Comparison of ENCODE assay signal across 1 cellular context in the genomic region with DNA sequence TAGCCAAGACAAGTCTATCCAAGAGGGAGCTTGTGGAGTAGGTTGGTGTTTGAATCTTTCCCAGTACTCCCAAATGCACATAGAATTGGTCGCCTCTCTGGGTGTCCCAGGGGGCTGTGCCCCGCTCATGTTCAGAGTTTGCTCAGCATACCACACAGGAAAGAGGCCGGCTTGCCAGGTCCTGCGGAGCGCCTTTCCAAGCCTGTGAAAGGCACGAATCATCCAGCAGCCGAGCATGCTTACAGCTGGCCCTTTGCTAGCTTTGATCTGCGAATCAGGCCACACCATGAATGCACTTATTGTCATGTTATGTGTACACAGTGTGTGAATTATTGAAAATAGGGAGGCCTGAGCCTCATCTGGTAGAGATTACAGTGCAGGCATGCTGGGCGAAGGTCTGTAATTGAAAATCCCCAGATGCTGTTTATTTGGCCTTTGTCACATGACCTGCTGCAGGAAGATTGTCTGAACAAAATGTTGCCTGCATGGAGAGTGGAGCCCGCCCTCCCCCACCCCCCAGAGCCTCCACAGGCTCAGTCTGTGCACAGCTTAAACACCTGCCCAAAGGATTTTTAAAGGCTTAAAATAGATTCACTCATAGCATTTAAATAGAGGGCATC.
A peak's percentile ranks its signal among the peaks of the same experiment; 100 is the strongest.
TF ChIP-seq lines count a peak whose summit lies in the region.

No MANE protein-coding gene starts in this region.

TF ChIP-seq in HepG2, 621 proteins besides CTCF, POLR2A, EP300 and RAD21 (continued from another document and continues in another):
- peak; percentile 65 for TF ChIP-seq KLF11 (CRISPR knock-in tag; IDR thresholded peaks at IDR 0.05)
- TF ChIP-seq ZSCAN29 (CRISPR knock-in tag; conservative IDR thresholded peaks at IDR 0.05) = no peak
- TF ChIP-seq KLF16 (CRISPR knock-in tag; IDR thresholded peaks at IDR 0.05) = peak in 1 of 2 experiments; percentile 90; a peak in 2 of 4 replicates
- TF ChIP-seq ZNF841 (CRISPR knock-in tag; IDR thresholded peaks at IDR 0.05; ENCODE audit: borderline replicate concordance) = 0 out of 2 replicates have a peak, but pooled peaks have one; percentile 27
- TF ChIP-seq ELF4 (CRISPR knock-in tag; IDR thresholded peaks at IDR 0.05; ENCODE audit: borderline replicate concordance) = no peak
- TF ChIP-seq ZC3H13 (CRISPR knock-in tag; IDR thresholded peaks at IDR 0.05) = no peak
- no peak for TF ChIP-seq ZNF572 (CRISPR knock-in tag; IDR thresholded peaks at IDR 0.05)
- TF ChIP-seq, protein P1, sequence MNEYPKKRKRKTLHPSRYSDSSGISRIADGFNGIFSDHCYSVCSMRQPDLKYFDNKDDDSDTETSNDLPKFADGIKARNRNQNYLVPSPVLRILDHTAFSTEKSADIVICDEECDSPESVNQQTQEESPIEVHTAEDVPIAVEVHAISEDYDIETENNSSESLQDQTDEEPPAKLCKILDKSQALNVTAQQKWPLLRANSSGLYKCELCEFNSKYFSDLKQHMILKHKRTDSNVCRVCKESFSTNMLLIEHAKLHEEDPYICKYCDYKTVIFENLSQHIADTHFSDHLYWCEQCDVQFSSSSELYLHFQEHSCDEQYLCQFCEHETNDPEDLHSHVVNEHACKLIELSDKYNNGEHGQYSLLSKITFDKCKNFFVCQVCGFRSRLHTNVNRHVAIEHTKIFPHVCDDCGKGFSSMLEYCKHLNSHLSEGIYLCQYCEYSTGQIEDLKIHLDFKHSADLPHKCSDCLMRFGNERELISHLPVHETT (CRISPR knock-in tag; conservative IDR thresholded peaks at IDR 0.05) = no peak
- TF ChIP-seq, protein P2, sequence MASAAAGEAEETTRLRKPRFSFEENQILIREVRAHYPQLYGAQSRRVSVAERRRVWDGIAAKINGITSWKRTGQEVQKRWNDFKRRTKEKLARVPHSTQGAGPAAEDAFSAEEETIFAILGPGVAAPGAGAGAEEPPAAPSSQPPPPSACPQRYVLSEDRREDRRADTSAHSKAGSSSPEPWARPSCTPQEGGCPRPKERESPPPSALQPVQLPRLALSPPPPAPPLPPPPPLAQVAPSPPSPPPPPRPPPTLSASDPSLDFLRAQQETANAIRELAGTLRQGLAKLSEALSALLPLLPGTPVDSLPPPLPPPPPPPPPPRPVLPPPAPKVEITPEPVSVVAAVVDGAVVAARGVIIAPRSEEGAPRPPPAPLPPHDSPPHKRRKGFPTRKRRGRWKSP (CRISPR knock-in tag; IDR thresholded peaks at IDR 0.05) = 0 out of 2 replicates have a peak, but pooled peaks have one; percentile 49
- TF ChIP-seq FOXO1 (CRISPR knock-in tag; IDR thresholded peaks at IDR 0.05) = peak; percentile 75; the same call in 1 of the 2 replicates
- no peak for TF ChIP-seq NFIB (CRISPR knock-in tag; IDR thresholded peaks at IDR 0.05; ENCODE audit: borderline replicate concordance)
- no peak for TF ChIP-seq HCFC1 (IDR thresholded peaks at IDR 0.05; ENCODE audit: low read depth, low read length)
- no peak for TF ChIP-seq ZBTB38 (CRISPR knock-in tag; IDR thresholded peaks at IDR 0.05)
- no peak for TF ChIP-seq RARG (CRISPR knock-in tag; IDR thresholded peaks at IDR 0.05; ENCODE audit: low read depth)
- TF ChIP-seq SOX13 (IDR thresholded peaks at IDR 0.05) = peak; percentile 67; the same call in 1 of the 2 replicates
- TF ChIP-seq SOX13 (CRISPR knock-in tag; conservative IDR thresholded peaks at IDR 0.05 in 1 of 2, IDR thresholded peaks at IDR 0.05 in 1 of 2) = peak in 1 of 2 experiments; percentile 97; a peak in 2 of 4 replicates
- peak; percentile 63; the same call in 1 of the 3 replicates for TF ChIP-seq MXI1 (IDR thresholded peaks at IDR 0.05; ENCODE audit: borderline replicate concordance, low read depth, low read length)
- TF ChIP-seq, protein P3, sequence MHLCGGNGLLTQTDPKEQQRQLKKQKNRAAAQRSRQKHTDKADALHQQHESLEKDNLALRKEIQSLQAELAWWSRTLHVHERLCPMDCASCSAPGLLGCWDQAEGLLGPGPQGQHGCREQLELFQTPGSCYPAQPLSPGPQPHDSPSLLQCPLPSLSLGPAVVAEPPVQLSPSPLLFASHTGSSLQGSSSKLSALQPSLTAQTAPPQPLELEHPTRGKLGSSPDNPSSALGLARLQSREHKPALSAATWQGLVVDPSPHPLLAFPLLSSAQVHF (CRISPR knock-in tag; IDR thresholded peaks at IDR 0.05) = no peak
- TF ChIP-seq, protein P4, sequence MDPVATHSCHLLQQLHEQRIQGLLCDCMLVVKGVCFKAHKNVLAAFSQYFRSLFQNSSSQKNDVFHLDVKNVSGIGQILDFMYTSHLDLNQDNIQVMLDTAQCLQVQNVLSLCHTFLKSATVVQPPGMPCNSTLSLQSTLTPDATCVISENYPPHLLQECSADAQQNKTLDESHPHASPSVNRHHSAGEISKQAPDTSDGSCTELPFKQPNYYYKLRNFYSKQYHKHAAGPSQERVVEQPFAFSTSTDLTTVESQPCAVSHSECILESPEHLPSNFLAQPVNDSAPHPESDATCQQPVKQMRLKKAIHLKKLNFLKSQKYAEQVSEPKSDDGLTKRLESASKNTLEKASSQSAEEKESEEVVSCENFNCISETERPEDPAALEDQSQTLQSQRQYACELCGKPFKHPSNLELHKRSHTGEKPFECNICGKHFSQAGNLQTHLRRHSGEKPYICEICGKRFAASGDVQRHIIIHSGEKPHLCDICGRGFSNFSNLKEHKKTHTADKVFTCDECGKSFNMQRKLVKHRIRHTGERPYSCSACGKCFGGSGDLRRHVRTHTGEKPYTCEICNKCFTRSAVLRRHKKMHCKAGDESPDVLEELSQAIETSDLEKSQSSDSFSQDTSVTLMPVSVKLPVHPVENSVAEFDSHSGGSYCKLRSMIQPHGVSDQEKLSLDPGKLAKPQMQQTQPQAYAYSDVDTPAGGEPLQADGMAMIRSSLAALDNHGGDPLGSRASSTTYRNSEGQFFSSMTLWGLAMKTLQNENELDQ (CRISPR knock-in tag; IDR thresholded peaks at IDR 0.05; ENCODE audit: borderline replicate concordance) = no peak
- TF ChIP-seq CBFB (CRISPR knock-in tag; IDR thresholded peaks at IDR 0.05) = no peak
- TF ChIP-seq, protein P5, sequence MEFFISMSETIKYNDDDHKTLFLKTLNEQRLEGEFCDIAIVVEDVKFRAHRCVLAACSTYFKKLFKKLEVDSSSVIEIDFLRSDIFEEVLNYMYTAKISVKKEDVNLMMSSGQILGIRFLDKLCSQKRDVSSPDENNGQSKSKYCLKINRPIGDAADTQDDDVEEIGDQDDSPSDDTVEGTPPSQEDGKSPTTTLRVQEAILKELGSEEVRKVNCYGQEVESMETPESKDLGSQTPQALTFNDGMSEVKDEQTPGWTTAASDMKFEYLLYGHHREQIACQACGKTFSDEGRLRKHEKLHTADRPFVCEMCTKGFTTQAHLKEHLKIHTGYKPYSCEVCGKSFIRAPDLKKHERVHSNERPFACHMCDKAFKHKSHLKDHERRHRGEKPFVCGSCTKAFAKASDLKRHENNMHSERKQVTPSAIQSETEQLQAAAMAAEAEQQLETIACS (CRISPR knock-in tag; IDR thresholded peaks at IDR 0.05) = no peak
- TF ChIP-seq MAFG (CRISPR knock-in tag; IDR thresholded peaks at IDR 0.05) = no peak
- TF ChIP-seq NFKB2 (CRISPR knock-in tag; IDR thresholded peaks at IDR 0.05; ENCODE audit: borderline replicate concordance) = peak; percentile 67; the same call in 1 of the 2 replicates
- TF ChIP-seq, protein P6, sequence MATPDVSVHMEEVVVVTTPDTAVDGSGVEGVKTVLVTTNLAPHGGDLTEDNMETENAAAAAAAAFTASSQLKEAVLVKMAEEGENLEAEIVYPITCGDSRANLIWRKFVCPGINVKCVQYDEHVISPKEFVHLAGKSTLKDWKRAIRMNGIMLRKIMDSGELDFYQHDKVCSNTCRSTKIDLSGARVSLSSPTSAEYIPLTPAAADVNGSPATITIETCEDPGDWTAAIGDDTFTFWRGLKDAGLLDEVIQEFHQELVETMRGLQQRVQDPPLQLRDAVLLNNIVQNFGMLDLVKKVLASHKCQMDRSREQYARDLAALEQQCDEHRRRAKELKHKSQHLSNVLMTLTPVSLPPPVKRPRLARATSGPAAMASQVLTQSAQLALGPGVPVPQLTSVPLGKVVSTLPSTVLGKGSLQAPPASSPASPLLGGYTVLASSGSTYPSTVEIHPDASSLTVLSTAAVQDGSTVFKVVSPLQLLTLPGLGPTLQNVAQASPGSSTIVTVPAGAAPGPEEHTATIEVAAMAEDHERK (CRISPR knock-in tag; IDR thresholded peaks at IDR 0.05; ENCODE audit: low read depth) = 0 out of 2 replicates have a peak, but pooled peaks have one; percentile 29
- peak; percentile 77; the same call in 1 of the 2 replicates for TF ChIP-seq ZNF766 (CRISPR knock-in tag; IDR thresholded peaks at IDR 0.05; ENCODE audit: borderline replicate concordance)
- TF ChIP-seq RORA (CRISPR knock-in tag; IDR thresholded peaks at IDR 0.05) = no peak
- TF ChIP-seq, protein P7, sequence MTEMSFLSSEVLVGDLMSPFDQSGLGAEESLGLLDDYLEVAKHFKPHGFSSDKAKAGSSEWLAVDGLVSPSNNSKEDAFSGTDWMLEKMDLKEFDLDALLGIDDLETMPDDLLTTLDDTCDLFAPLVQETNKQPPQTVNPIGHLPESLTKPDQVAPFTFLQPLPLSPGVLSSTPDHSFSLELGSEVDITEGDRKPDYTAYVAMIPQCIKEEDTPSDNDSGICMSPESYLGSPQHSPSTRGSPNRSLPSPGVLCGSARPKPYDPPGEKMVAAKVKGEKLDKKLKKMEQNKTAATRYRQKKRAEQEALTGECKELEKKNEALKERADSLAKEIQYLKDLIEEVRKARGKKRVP (CRISPR knock-in tag; IDR thresholded peaks at IDR 0.05) = peak in 1 of 2 experiments; percentile 40; a peak in 1 of 4 replicates
- no peak for TF ChIP-seq ZNF678 (CRISPR knock-in tag; IDR thresholded peaks at IDR 0.05)
- TF ChIP-seq ZNF589 (CRISPR knock-in tag; conservative IDR thresholded peaks at IDR 0.05) = 0 out of 2 replicates have a peak, but pooled peaks have one; percentile 60
- TF ChIP-seq ZNF329 (CRISPR knock-in tag; IDR thresholded peaks at IDR 0.05; ENCODE audit: low read depth) = no peak
- no peak for TF ChIP-seq NFYB (CRISPR knock-in tag; IDR thresholded peaks at IDR 0.05)
- TF ChIP-seq STAT5B (CRISPR knock-in tag; IDR thresholded peaks at IDR 0.05) = no peak
- TF ChIP-seq YY1 (IDR thresholded peaks at IDR 0.05; ENCODE audit: insufficient read depth, insufficient replicate concordance, low read depth, low read length) = no peak
- TF ChIP-seq, protein P8, sequence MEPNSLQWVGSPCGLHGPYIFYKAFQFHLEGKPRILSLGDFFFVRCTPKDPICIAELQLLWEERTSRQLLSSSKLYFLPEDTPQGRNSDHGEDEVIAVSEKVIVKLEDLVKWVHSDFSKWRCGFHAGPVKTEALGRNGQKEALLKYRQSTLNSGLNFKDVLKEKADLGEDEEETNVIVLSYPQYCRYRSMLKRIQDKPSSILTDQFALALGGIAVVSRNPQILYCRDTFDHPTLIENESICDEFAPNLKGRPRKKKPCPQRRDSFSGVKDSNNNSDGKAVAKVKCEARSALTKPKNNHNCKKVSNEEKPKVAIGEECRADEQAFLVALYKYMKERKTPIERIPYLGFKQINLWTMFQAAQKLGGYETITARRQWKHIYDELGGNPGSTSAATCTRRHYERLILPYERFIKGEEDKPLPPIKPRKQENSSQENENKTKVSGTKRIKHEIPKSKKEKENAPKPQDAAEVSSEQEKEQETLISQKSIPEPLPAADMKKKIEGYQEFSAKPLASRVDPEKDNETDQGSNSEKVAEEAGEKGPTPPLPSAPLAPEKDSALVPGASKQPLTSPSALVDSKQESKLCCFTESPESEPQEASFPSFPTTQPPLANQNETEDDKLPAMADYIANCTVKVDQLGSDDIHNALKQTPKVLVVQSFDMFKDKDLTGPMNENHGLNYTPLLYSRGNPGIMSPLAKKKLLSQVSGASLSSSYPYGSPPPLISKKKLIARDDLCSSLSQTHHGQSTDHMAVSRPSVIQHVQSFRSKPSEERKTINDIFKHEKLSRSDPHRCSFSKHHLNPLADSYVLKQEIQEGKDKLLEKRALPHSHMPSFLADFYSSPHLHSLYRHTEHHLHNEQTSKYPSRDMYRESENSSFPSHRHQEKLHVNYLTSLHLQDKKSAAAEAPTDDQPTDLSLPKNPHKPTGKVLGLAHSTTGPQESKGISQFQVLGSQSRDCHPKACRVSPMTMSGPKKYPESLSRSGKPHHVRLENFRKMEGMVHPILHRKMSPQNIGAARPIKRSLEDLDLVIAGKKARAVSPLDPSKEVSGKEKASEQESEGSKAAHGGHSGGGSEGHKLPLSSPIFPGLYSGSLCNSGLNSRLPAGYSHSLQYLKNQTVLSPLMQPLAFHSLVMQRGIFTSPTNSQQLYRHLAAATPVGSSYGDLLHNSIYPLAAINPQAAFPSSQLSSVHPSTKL (CRISPR knock-in tag; IDR thresholded peaks at IDR 0.05) = peak; percentile 96
- TF ChIP-seq ZNF747 (CRISPR knock-in tag; IDR thresholded peaks at IDR 0.05; ENCODE audit: borderline replicate concordance) = peak; percentile 66; the same call in 1 of the 2 replicates
- no peak for TF ChIP-seq DNMT1 (CRISPR knock-in tag; IDR thresholded peaks at IDR 0.05)
- TF ChIP-seq, protein P9, sequence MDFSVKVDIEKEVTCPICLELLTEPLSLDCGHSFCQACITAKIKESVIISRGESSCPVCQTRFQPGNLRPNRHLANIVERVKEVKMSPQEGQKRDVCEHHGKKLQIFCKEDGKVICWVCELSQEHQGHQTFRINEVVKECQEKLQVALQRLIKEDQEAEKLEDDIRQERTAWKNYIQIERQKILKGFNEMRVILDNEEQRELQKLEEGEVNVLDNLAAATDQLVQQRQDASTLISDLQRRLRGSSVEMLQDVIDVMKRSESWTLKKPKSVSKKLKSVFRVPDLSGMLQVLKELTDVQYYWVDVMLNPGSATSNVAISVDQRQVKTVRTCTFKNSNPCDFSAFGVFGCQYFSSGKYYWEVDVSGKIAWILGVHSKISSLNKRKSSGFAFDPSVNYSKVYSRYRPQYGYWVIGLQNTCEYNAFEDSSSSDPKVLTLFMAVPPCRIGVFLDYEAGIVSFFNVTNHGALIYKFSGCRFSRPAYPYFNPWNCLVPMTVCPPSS (IDR thresholded peaks at IDR 0.05) = no peak
- TF ChIP-seq CEBPG (CRISPR knock-in tag; IDR thresholded peaks at IDR 0.05) = peak; percentile 47
- no peak; the same call in 1 of the 2 replicates for TF ChIP-seq JDP2 (CRISPR knock-in tag; IDR thresholded peaks at IDR 0.05; ENCODE audit: borderline replicate concordance)
- no peak for TF ChIP-seq FOXP1 (IDR thresholded peaks at IDR 0.05)
- TF ChIP-seq FOXP1 (CRISPR knock-in tag; IDR thresholded peaks at IDR 0.05) = peak; percentile 91
- TF ChIP-seq ZNF501 (CRISPR knock-in tag; IDR thresholded peaks at IDR 0.05) = no peak
- TF ChIP-seq ZFX (CRISPR knock-in tag; IDR thresholded peaks at IDR 0.05; ENCODE audit: low read depth) = peak; percentile 72
- no peak for TF ChIP-seq ZNF136 (CRISPR knock-in tag; IDR thresholded peaks at IDR 0.05; ENCODE audit: low read depth)
- TF ChIP-seq, protein P10, sequence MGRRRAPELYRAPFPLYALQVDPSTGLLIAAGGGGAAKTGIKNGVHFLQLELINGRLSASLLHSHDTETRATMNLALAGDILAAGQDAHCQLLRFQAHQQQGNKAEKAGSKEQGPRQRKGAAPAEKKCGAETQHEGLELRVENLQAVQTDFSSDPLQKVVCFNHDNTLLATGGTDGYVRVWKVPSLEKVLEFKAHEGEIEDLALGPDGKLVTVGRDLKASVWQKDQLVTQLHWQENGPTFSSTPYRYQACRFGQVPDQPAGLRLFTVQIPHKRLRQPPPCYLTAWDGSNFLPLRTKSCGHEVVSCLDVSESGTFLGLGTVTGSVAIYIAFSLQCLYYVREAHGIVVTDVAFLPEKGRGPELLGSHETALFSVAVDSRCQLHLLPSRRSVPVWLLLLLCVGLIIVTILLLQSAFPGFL (CRISPR knock-in tag; IDR thresholded peaks at IDR 0.05) = no peak
- no peak for TF ChIP-seq TBP (CRISPR knock-in tag; IDR thresholded peaks at IDR 0.05)
- TF ChIP-seq ZNF160 (CRISPR knock-in tag; IDR thresholded peaks at IDR 0.05) = no peak
- TF ChIP-seq SP140L (CRISPR knock-in tag; IDR thresholded peaks at IDR 0.05; ENCODE audit: borderline replicate concordance) = no peak
- peak; percentile 72; the same call in 1 of the 2 replicates for TF ChIP-seq JUND (CRISPR knock-in tag; IDR thresholded peaks at IDR 0.05)
- TF ChIP-seq ZNF430 (CRISPR knock-in tag; IDR thresholded peaks at IDR 0.05) = peak; percentile 71
- no peak for TF ChIP-seq FLYWCH1 (CRISPR knock-in tag; IDR thresholded peaks at IDR 0.05)
- TF ChIP-seq POGZ (CRISPR knock-in tag; IDR thresholded peaks at IDR 0.05) = peak; percentile 82
